Comparison of ENCODE assay signal across 13 cellular contexts in genomic region chr12:113162102-113163029, GRCh38. TPM values are rescaled to one million over a fixed set of nuclear protein-coding genes. Genes with fewer than 3 reads are reported as not detected.
A peak's percentile ranks its signal among the peaks of the same experiment; 100 is the strongest.
DNase-seq lines count a peak whose midpoint lies in the region; ATAC-seq and TF ChIP-seq lines count a peak whose summit lies in the region.
"Had no signal": no experiment of that assay in that cellular context is flagged by ENCODE, and none has a peak within 500 bp of the region (broad histone marks: within the 10 kb centered on the region; RNA-seq: fewer than 3 reads in every experiment).

No MANE protein-coding gene starts in this region.

- H4K8ac ChIP-seq in mesendoderm (ENCODE audit: low read depth, low read length): no peak overlapping the region

- H3K4me3 ChIP-seq in ectodermal cell (ENCODE audit: insufficient read depth, low read depth, low read length): no peak overlapping the region
- H3K4me3 ChIP-seq in mesendoderm (ENCODE audit: low read length): no peak overlapping the region
- H3K4me3 ChIP-seq in spleen: no peak overlapping the region
- H3K4me3 ChIP-seq in vagina: no peak overlapping the region
- H3K4me3 ChIP-seq: hepatocyte, SK-N-MC had no signal

- no peak overlapping the region for H4K5ac ChIP-seq in mesendoderm (ENCODE audit: low read length)

- H3K23ac ChIP-seq in mesendoderm (ENCODE audit: low read length): no peak overlapping the region

- H3K36me3 ChIP-seq in ectodermal cell (ENCODE audit: control insufficient read depth, insufficient read depth, low read length) (peaks cover 17% of the 10 kb centered on the region), mesendoderm (ENCODE audit: control insufficient read depth, insufficient read depth, low read length) (peaks cover 14% of the 10 kb centered on the region), spleen (peaks cover 2 to 100% (median 99%) of the 10 kb centered on the region in 6 donors), vagina (peaks cover 7 to 86% of the 10 kb centered on the region in 2 donors)

- no peaks in the 10 kb centered on the region for H3K79me1 ChIP-seq in mesendoderm (ENCODE audit: low read length)

- H3K4me3 Mint-ChIP-seq in activated naive CD8-positive, alpha-beta T cell treated with anti-CD3 and anti-CD28 coated beads for 36 hours: no peak overlapping the region

- H2BK5ac ChIP-seq in mesendoderm (ENCODE audit: low read length): no peak overlapping the region

- H3K27me3 ChIP-seq in ectodermal cell (ENCODE audit: control insufficient read depth, insufficient read depth, low read length, poor library complexity, severe bottlenecking) (no peaks in the 10 kb centered on the region), mesendoderm (ENCODE audit: insufficient read depth, low read length, poor library complexity) (no peaks in the 10 kb centered on the region), spleen (replicated peaks in 1 of 7) (no peaks in the 10 kb centered on the region), vagina (no peaks in the 10 kb centered on the region)
- H3K27me3 ChIP-seq: hepatocyte had no signal

- no peak for TF ChIP-seq POLR2A in spleen (IDR thresholded peaks at IDR 0.05)
- TF ChIP-seq POLR2A in vagina (IDR thresholded peaks at IDR 0.05): no peak

- no peak overlapping the region for H2BK15ac ChIP-seq in mesendoderm (replicated peaks; ENCODE audit: low read depth)

- WGBS in ectodermal cell, 2 experiments: 68 to 72% methylated on average over 25 of the region's 25 CpGs
- WGBS in mesendoderm (ENCODE audit: extremely low coverage, insufficient coverage, low lambda C conversion rate): no CpG with 5 or more reads among the region's 25 CpGs
- 90 to 96% (median 93%) methylated on average over 16 to 25 of the region's 25 CpGs for WGBS in spleen, 5 donors

- no peak for ATAC-seq in GM19023 (IDR thresholded peaks at IDR 0.05; ENCODE audit: unreplicated experiment)

- DNase-seq in ELR (ENCODE audit: low read depth) (peak; percentile 57), NCI-H82 (lab: John Stamatoyannopoulos, UW) (peak; percentile 87), mesendoderm (peak; percentile 50), spleen (no peak), vagina (ENCODE audit: extremely low spot score in 2 of 2) (no peak)
- DNase-seq in activated naive CD8-positive, alpha-beta T cell treated with anti-CD3 and anti-CD28 coated beads for 36 hours: no peak
- DNase-seq: NCI-H2081 treated with DMSO at 0.1 percent for 48 hours had no signal

- no peak overlapping the region for H3K18ac ChIP-seq in mesendoderm (ENCODE audit: low read length)

- no peak overlapping the region for H3K9ac ChIP-seq in mesendoderm (ENCODE audit: low read length)

- no peak overlapping the region for H2BK120ac ChIP-seq in mesendoderm (ENCODE audit: low read depth, low read length)

- H3K9me3 Mint-ChIP-seq in activated naive CD8-positive, alpha-beta T cell treated with anti-CD3 and anti-CD28 coated beads for 36 hours: no peaks in the 10 kb centered on the region

- H2AK5ac ChIP-seq in mesendoderm (ENCODE audit: low read length): no peak overlapping the region

- H3K4me1 Mint-ChIP-seq in activated naive CD8-positive, alpha-beta T cell treated with anti-CD3 and anti-CD28 coated beads for 36 hours: no peaks in the 10 kb centered on the region

- intact Hi-C loops in spleen (cut with DNase I; ENCODE audit: low total_unique reads): no loop called here
- intact Hi-C loops in vagina (cut with DNase I): no loop called here

- H3K79me2 ChIP-seq in mesendoderm (ENCODE audit: control insufficient read depth, insufficient read depth, low read length): no peaks in the 10 kb centered on the region
- H3K79me2 ChIP-seq: hepatocyte had no signal

- H3K56ac ChIP-seq in mesendoderm (ENCODE audit: low read length): no peak overlapping the region

- no peak overlapping the region for H3K27ac Mint-ChIP-seq in activated naive CD8-positive, alpha-beta T cell treated with anti-CD3 and anti-CD28 coated beads for 36 hours

- H3K4me1 ChIP-seq in ectodermal cell (ENCODE audit: control insufficient read depth, insufficient read depth, low read length) (peaks cover 23% of the 10 kb centered on the region), mesendoderm (ENCODE audit: control insufficient read depth, low read depth, low read length) (no peaks in the 10 kb centered on the region), spleen (no peaks in the 10 kb centered on the region), vagina (no peaks in the 10 kb centered on the region)

- H3K27me3 Mint-ChIP-seq in activated naive CD8-positive, alpha-beta T cell treated with anti-CD3 and anti-CD28 coated beads for 36 hours: no peaks in the 10 kb centered on the region

- TF ChIP-seq CTCF in spleen (IDR thresholded peaks at IDR 0.05 in 8 of 11, conservative IDR thresholded peaks at IDR 0.05 in 3 of 11) (no peak), vagina (IDR thresholded peaks at IDR 0.05) (no peak)

- no peaks in the 10 kb centered on the region for H3K9me3 ChIP-seq in ectodermal cell (ENCODE audit: control insufficient read depth, low read length)
- H3K9me3 ChIP-seq in spleen: no peaks in the 10 kb centered on the region
- no peaks in the 10 kb centered on the region for H3K9me3 ChIP-seq in vagina

- H3K4ac ChIP-seq in mesendoderm (ENCODE audit: low read depth, low read length): no peak overlapping the region

- no peak overlapping the region for H3K4me2 ChIP-seq in mesendoderm (ENCODE audit: low read length)
- H3K4me2 ChIP-seq: hepatocyte had no signal

- H3K27ac ChIP-seq in ectodermal cell (ENCODE audit: insufficient read depth, low read depth, low read length, poor library complexity, severe bottlenecking): peak overlapping the region; percentile 79
- no peak overlapping the region for H3K27ac ChIP-seq in mesendoderm (ENCODE audit: low read depth, low read length)
- H3K27ac ChIP-seq in spleen: no peak overlapping the region
- H3K27ac ChIP-seq in vagina: no peak overlapping the region
- H3K27ac ChIP-seq: hepatocyte, HL-60, SK-N-MC had no signal

- peaks cover 19% of the 10 kb centered on the region for H3K36me3 Mint-ChIP-seq in activated naive CD8-positive, alpha-beta T cell treated with anti-CD3 and anti-CD28 coated beads for 36 hours

RNA-seq across cellular contexts. Expression of gene CFAP73, which starts 12.8 kb away (rescaled TPM):
- polyA plus RNA-seq in ectodermal cell (2013, experiment 1 of 4): not detected
- polyA plus RNA-seq in ectodermal cell (2013, experiment 2 of 4): not detected
- not detected for polyA plus RNA-seq in ectodermal cell (2013, experiment 3 of 4)
- 0.32 TPM for polyA plus RNA-seq in ectodermal cell (2013, experiment 4 of 4)
- polyA plus RNA-seq in mesendoderm (2013, experiment 1 of 2): 0.03 TPM
- not detected for polyA plus RNA-seq in mesendoderm (2013, experiment 2 of 2)
- not detected for total RNA-seq in spleen
- under 1 TPM; 0.64 to 0.71 (median 0.70) TPM for polyA plus RNA-seq in spleen
- 1 to 10 TPM in 1 of 2 experiments, under 1 TPM in 1; 0.16 to 1.0 TPM for total RNA-seq in activated naive CD8-positive, alpha-beta T cell treated with anti-CD3 and anti-CD28 coated beads for 36 hours
- total RNA-seq in vagina: not detected
- total RNA-seq: bronchial epithelial cell, hepatocyte had no signal
- polyA plus RNA-seq: hepatocyte had no signal

RNA-seq across cellular contexts. Expression of gene DDX54, which starts 22.9 kb away (rescaled TPM):
- 62.7 TPM for polyA plus RNA-seq in ectodermal cell (2013, experiment 1 of 4)
- polyA plus RNA-seq in ectodermal cell (2013, experiment 2 of 4): 73.1 TPM
- 39.9 TPM for polyA plus RNA-seq in ectodermal cell (2013, experiment 3 of 4)
- 37.2 TPM for polyA plus RNA-seq in ectodermal cell (2013, experiment 4 of 4)
- 78.4 TPM for polyA plus RNA-seq in mesendoderm (2013, experiment 1 of 2)
- polyA plus RNA-seq in mesendoderm (2013, experiment 2 of 2): 78.6 TPM
- total RNA-seq in spleen (10 to 100 TPM; 44.4 to 73.1 (median 59.8) TPM), vagina (52.5 TPM)
- 10 to 100 TPM; 47.9 to 80.3 (median 69.9) TPM for polyA plus RNA-seq in spleen
- 100 to 1,000 TPM; 136 to 145 TPM for total RNA-seq in activated naive CD8-positive, alpha-beta T cell treated with anti-CD3 and anti-CD28 coated beads for 36 hours

RNA-seq across cellular contexts. Expression of gene RITA1, which starts 23.2 kb away (rescaled TPM):
- polyA plus RNA-seq in ectodermal cell (2013, experiment 1 of 4): 24.4 TPM
- 20.9 TPM for polyA plus RNA-seq in ectodermal cell (2013, experiment 2 of 4)
- 19.5 TPM for polyA plus RNA-seq in ectodermal cell (2013, experiment 3 of 4)
- polyA plus RNA-seq in ectodermal cell (2013, experiment 4 of 4): 22.5 TPM
- polyA plus RNA-seq in mesendoderm (2013, experiment 1 of 2): 18.4 TPM
- 18.4 TPM for polyA plus RNA-seq in mesendoderm (2013, experiment 2 of 2)
- 10 to 100 TPM; 11.1 to 15.6 (median 11.9) TPM for total RNA-seq in spleen
- 10 to 100 TPM in 2 of 3 donors, 1 to 10 TPM in 1; 9.0 to 15.5 (median 13.0) TPM for polyA plus RNA-seq in spleen
- 10 to 100 TPM; 28.9 to 31.1 TPM for total RNA-seq in activated naive CD8-positive, alpha-beta T cell treated with anti-CD3 and anti-CD28 coated beads for 36 hours
- 14.5 TPM for total RNA-seq in vagina

RNA-seq across cellular contexts. Expression of gene RASAL1, which starts 26.8 kb away (rescaled TPM):
- 0.26 TPM for polyA plus RNA-seq in ectodermal cell (2013, experiment 1 of 4)
- polyA plus RNA-seq in ectodermal cell (2013, experiment 2 of 4): 0.30 TPM
- polyA plus RNA-seq in ectodermal cell (2013, experiment 3 of 4): 0.85 TPM
- 0.61 TPM for polyA plus RNA-seq in ectodermal cell (2013, experiment 4 of 4)
- 1.3 TPM for polyA plus RNA-seq in mesendoderm (2013, experiment 1 of 2)
- polyA plus RNA-seq in mesendoderm (2013, experiment 2 of 2): 1.2 TPM
- 1 to 10 TPM in 1 of 7 donors, under 1 TPM in 4, not detected in 2; 0.13 to 1.7 (median 0.57) TPM for total RNA-seq in spleen
- polyA plus RNA-seq in spleen: 1 to 10 TPM in 1 of 3 donors, under 1 TPM in 2; 0.58 to 1.1 (median 0.91) TPM
- total RNA-seq in activated naive CD8-positive, alpha-beta T cell treated with anti-CD3 and anti-CD28 coated beads for 36 hours: 1 to 10 TPM; 1.3 to 1.9 TPM
- 11.0 TPM for total RNA-seq in vagina
- total RNA-seq: hepatocyte had no signal

RNA-seq across cellular contexts. Expression of gene TPCN1, which starts 58.9 kb away (rescaled TPM):
- polyA plus RNA-seq in ectodermal cell (2013, experiment 1 of 4): 15.9 TPM
- 17.0 TPM for polyA plus RNA-seq in ectodermal cell (2013, experiment 2 of 4)
- 15.6 TPM for polyA plus RNA-seq in ectodermal cell (2013, experiment 3 of 4)
- polyA plus RNA-seq in ectodermal cell (2013, experiment 4 of 4): 15.8 TPM
- polyA plus RNA-seq in mesendoderm (2013, experiment 1 of 2): 6.1 TPM
- 7.0 TPM for polyA plus RNA-seq in mesendoderm (2013, experiment 2 of 2)
- total RNA-seq in spleen (10 to 100 TPM; 44.6 to 90.1 (median 51.9) TPM), vagina (39.5 TPM)
- polyA plus RNA-seq in spleen: 10 to 100 TPM; 15.5 to 28.9 (median 27.8) TPM
- total RNA-seq in activated naive CD8-positive, alpha-beta T cell treated with anti-CD3 and anti-CD28 coated beads for 36 hours: 10 to 100 TPM; 20.5 to 25.0 TPM

Comparison
In these comparisons a context has a peak if more than half of its experiments do, and no peak if none do; other contexts are left out.
1. DNase-seq: peak in ELR (single experiment), NCI-H82 (single experiment) and mesendoderm (single experiment); none in spleen (single experiment), activated naive CD8-positive, alpha-beta T cell treated with anti-CD3 and anti-CD28 coated beads for 36 hours (single experiment) and vagina (0 of 2).